9 cellular contexts compared by ENCODE assay signal in genomic region chr19:13215572-13216380, GRCh38.
DNase-seq lines count a peak whose midpoint lies in the region; ATAC-seq and TF ChIP-seq lines count a peak whose summit lies in the region.
"Had no signal": no experiment of that assay in that cellular context is flagged by ENCODE, and none has a peak within 500 bp of the region (broad histone marks: within the 10 kb centered on the region; RNA-seq: fewer than 3 reads in every experiment).

No MANE protein-coding gene starts in this region.

- DNase-seq in CD4-positive, CD25-positive, alpha-beta regulatory T cell: peak in 2 of 3 donors; percentile 26 to 73
- DNase-seq in HPDE6-E6E7 (ENCODE audit: extremely low spot score): peak; percentile 43
- peak; percentile 71 for DNase-seq in activated CD4-positive, alpha-beta T cell treated with anti-CD3 and anti-CD28 coated beads, Interleukin-2, amount 10 ng/mL, durations not matched to agents 24 days and 14 days
- DNase-seq in fibroblast of mammary gland (ENCODE audit: low read depth): peak; percentile 8
- DNase-seq in foreskin fibroblast: no peak
- no peak for DNase-seq in osteocyte (ENCODE audit: extremely low spot score, unreplicated experiment)
- no peak for DNase-seq in lower leg skin (ENCODE audit: low spot score in 2 of 2)
- DNase-seq: PC-9 had no signal

- peaks cover 7% of the 10 kb centered on the region for H3K4me1 ChIP-seq in CD4-positive, CD25-positive, alpha-beta regulatory T cell (ENCODE audit: control insufficient read depth, insufficient read depth, low read length, poor library complexity, severe bottlenecking)

- peak overlapping the region; percentile 81 to 92 (median 88) for H3K4me3 Mint-ChIP-seq in CD4-positive, CD25-positive, alpha-beta regulatory T cell
- peak overlapping the region; percentile 81 for H3K4me3 Mint-ChIP-seq in activated CD4-positive, alpha-beta T cell treated with anti-CD3 and anti-CD28 coated beads, Interleukin-2, amount 10 ng/mL, durations not matched to agents 24 days and 14 days
- no peak overlapping the region for H3K4me3 Mint-ChIP-seq in osteocyte (ENCODE audit: unreplicated experiment)

- no peaks in the 10 kb centered on the region for H3K36me3 Mint-ChIP-seq in CD4-positive, CD25-positive, alpha-beta regulatory T cell
- no peaks in the 10 kb centered on the region for H3K36me3 Mint-ChIP-seq in activated CD4-positive, alpha-beta T cell treated with anti-CD3 and anti-CD28 coated beads, Interleukin-2, amount 10 ng/mL, durations not matched to agents 24 days and 14 days (ENCODE audit: low read depth)
- H3K36me3 Mint-ChIP-seq in osteocyte (ENCODE audit: unreplicated experiment): no peaks in the 10 kb centered on the region

- no peak for TF ChIP-seq POLR2A in lower leg skin (IDR thresholded peaks at IDR 0.05)

- TF ChIP-seq CTCF in fibroblast of mammary gland (conservative IDR thresholded peaks at IDR 0.05; ENCODE audit: control insufficient read depth, insufficient read depth, low read depth, low read length) (no peak), foreskin fibroblast (IDR thresholded peaks at IDR 0.05; ENCODE audit: low read depth, low read length) (no peak), osteocyte (IDR thresholded peaks at IDR 0.05) (no peak), lower leg skin (IDR thresholded peaks at IDR 0.05) (no peak)

- H3K27ac Mint-ChIP-seq in CD4-positive, CD25-positive, alpha-beta regulatory T cell: peak overlapping the region; percentile 57 to 95 (median 95)
- peak overlapping the region; percentile 85 for H3K27ac Mint-ChIP-seq in activated CD4-positive, alpha-beta T cell treated with anti-CD3 and anti-CD28 coated beads, Interleukin-2, amount 10 ng/mL, durations not matched to agents 24 days and 14 days
- H3K27ac Mint-ChIP-seq in osteocyte (ENCODE audit: unreplicated experiment): no peak overlapping the region

- peak overlapping the region; percentile 72 for H3K4me3 ChIP-seq in CD4-positive, CD25-positive, alpha-beta regulatory T cell (ENCODE audit: low read depth, low read length)
- no peak overlapping the region for H3K4me3 ChIP-seq in fibroblast of mammary gland (ENCODE audit: control insufficient read depth, low read depth, low read length)
- no peak overlapping the region for H3K4me3 ChIP-seq in foreskin fibroblast (ENCODE audit: low read depth in 1 of 2, low read length in 2 of 2)
- no peak overlapping the region for H3K4me3 ChIP-seq in lower leg skin (ENCODE audit: low read depth, poor library complexity, severe bottlenecking)
- H3K4me3 ChIP-seq: PC-9 had no signal

- peak; percentile 78 to 83 for ATAC-seq in CD4-positive, CD25-positive, alpha-beta regulatory T cell (ENCODE audit: low read depth in 2 of 2)
- ATAC-seq in GM19463 (IDR thresholded peaks at IDR 0.05; ENCODE audit: unreplicated experiment): no peak

- WGBS in lower leg skin, 2 donors: 64 to 68% methylated on average over 19 of the region's 19 CpGs

- no peaks in the 10 kb centered on the region for H3K27me3 Mint-ChIP-seq in CD4-positive, CD25-positive, alpha-beta regulatory T cell
- no peaks in the 10 kb centered on the region for H3K27me3 Mint-ChIP-seq in activated CD4-positive, alpha-beta T cell treated with anti-CD3 and anti-CD28 coated beads, Interleukin-2, amount 10 ng/mL, durations not matched to agents 24 days and 14 days
- H3K27me3 Mint-ChIP-seq in osteocyte (ENCODE audit: unreplicated experiment): peaks cover 5% of the 10 kb centered on the region

- H3K27me3 ChIP-seq in CD4-positive, CD25-positive, alpha-beta regulatory T cell (ENCODE audit: control insufficient read depth, insufficient read depth, low read length): no peaks in the 10 kb centered on the region

- no peaks in the 10 kb centered on the region for H3K36me3 ChIP-seq in CD4-positive, CD25-positive, alpha-beta regulatory T cell (ENCODE audit: control insufficient read depth, insufficient read depth, low read length)

- peaks cover 0 to 2% of the 10 kb centered on the region in 2 experiments for H3K9me3 ChIP-seq in CD4-positive, CD25-positive, alpha-beta regulatory T cell (ENCODE audit: control insufficient read depth in 2 of 2, low read length in 2 of 2)

- H3K27ac ChIP-seq in CD4-positive, CD25-positive, alpha-beta regulatory T cell (ENCODE audit: insufficient read depth, low read length, poor library complexity, severe bottlenecking): peak overlapping the region; percentile 30
- H3K27ac ChIP-seq: PC-9 had no signal

- peaks cover 0 to 2% (median 0%) of the 10 kb centered on the region in 7 donors for H3K9me3 Mint-ChIP-seq in CD4-positive, CD25-positive, alpha-beta regulatory T cell
- no peaks in the 10 kb centered on the region for H3K9me3 Mint-ChIP-seq in activated CD4-positive, alpha-beta T cell treated with anti-CD3 and anti-CD28 coated beads, Interleukin-2, amount 10 ng/mL, durations not matched to agents 24 days and 14 days
- H3K9me3 Mint-ChIP-seq in osteocyte (ENCODE audit: unreplicated experiment): no peaks in the 10 kb centered on the region

- H3K4me1 Mint-ChIP-seq in CD4-positive, CD25-positive, alpha-beta regulatory T cell: peaks cover 0 to 34% (median 15%) of the 10 kb centered on the region in 4 donors
- peaks cover 18% of the 10 kb centered on the region for H3K4me1 Mint-ChIP-seq in activated CD4-positive, alpha-beta T cell treated with anti-CD3 and anti-CD28 coated beads, Interleukin-2, amount 10 ng/mL, durations not matched to agents 24 days and 14 days
- H3K4me1 Mint-ChIP-seq in osteocyte (ENCODE audit: unreplicated experiment): no peaks in the 10 kb centered on the region

- intact Hi-C loops in activated CD4-positive, alpha-beta T cell treated with anti-CD3 and anti-CD28 coated beads, Interleukin-2, amount 10 ng/mL, durations not matched to agents 24 days and 14 days (cut with micrococcal nuclease): no loop called here
- intact Hi-C loops in lower leg skin (cut with DNase I; ENCODE audit: low total_unique reads): no loop called here

Comparison
In these comparisons a context has a peak if more than half of its experiments do, and no peak if none do; other contexts are left out.
1. DNase-seq: peak in CD4-positive, CD25-positive, alpha-beta regulatory T cell (2 of 3), HPDE6-E6E7 (single experiment), activated CD4-positive, alpha-beta T cell treated with anti-CD3 and anti-CD28 coated beads, Interleukin-2, amount 10 ng/mL, durations not matched to agents 24 days and 14 days (single experiment) and fibroblast of mammary gland (single experiment); none in foreskin fibroblast (0 of 2), osteocyte (single experiment) and lower leg skin (0 of 2).